1 cellular context compared by ENCODE assay signal in the genomic region with DNA sequence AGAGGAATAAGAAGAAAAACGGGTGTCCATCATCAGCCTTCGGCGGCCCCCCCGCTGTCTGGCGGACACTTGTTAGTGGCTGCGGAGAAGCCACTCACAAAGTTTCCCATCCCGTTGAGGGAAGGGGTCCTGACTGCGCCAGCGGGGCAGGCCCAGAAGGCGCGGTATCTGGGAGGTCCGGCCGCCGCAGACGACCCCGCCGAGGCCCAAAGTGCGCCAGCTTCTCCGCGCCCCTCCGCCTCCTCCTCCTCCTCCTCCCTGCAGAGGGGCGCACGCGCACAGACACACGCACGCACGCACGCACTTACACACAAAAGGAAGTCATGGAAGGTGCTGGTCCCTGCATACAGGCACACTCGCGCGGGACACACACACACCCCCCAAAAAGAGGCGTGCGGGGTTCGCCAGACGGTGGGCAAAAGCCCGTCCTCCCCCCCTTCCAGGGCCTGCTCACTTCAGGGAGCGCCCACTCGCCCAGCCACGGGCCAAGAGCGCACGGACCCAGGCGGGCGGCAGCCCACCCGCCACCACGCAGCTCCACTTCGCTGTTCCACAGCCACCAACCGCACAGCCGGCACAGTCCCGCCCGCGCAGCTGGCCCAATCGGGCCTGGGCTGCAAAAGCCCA.
TF ChIP-seq lines count a peak whose summit lies in the region.

No MANE protein-coding gene starts in this region.

TF ChIP-seq in HepG2, 621 proteins besides CTCF, POLR2A, EP300 and RAD21 (continued from another document and continues in another):
- TF ChIP-seq ZNF335 (CRISPR knock-in tag; IDR thresholded peaks at IDR 0.05) (no peak), ZFX (CRISPR knock-in tag; IDR thresholded peaks at IDR 0.05; ENCODE audit: low read depth) (peak; percentile 89), TCF7L2 (IDR thresholded peaks at IDR 0.05; ENCODE audit: low read depth, low read length) (no peak), ZNF317 (CRISPR knock-in tag; IDR thresholded peaks at IDR 0.05) (0 out of 2 replicates have a peak, but pooled peaks have one; percentile 18), ZKSCAN8 (CRISPR knock-in tag; IDR thresholded peaks at IDR 0.05; ENCODE audit: borderline replicate concordance) (no peak), SIX4 (CRISPR knock-in tag; IDR thresholded peaks at IDR 0.05) (no peak), GATAD1 (CRISPR knock-in tag; IDR thresholded peaks at IDR 0.05) (peak; percentile 66; the same call in 1 of the 2 replicates), ZNF749 (CRISPR knock-in tag; IDR thresholded peaks at IDR 0.05; ENCODE audit: borderline replicate concordance) (no peak), HES4 (CRISPR knock-in tag; IDR thresholded peaks at IDR 0.05; ENCODE audit: borderline replicate concordance) (peak; percentile 83), KAT8 (CRISPR knock-in tag; IDR thresholded peaks at IDR 0.05) (0 out of 2 replicates have a peak, but pooled peaks have one; percentile 22), SNAPC2 (CRISPR knock-in tag; IDR thresholded peaks at IDR 0.05) (0 out of 2 replicates have a peak, but pooled peaks have one; percentile 24), CEBPG (CRISPR knock-in tag; IDR thresholded peaks at IDR 0.05) (no peak), XBP1 (CRISPR knock-in tag; IDR thresholded peaks at IDR 0.05) (no peak), BRCA1 (CRISPR knock-in tag; IDR thresholded peaks at IDR 0.05) (no peak), ZNF652 (CRISPR knock-in tag; IDR thresholded peaks at IDR 0.05; ENCODE audit: borderline replicate concordance, low read depth) (no peak), HDAC1 (CRISPR knock-in tag; IDR thresholded peaks at IDR 0.05) (peak; percentile 71), GZF1 (CRISPR knock-in tag; IDR thresholded peaks at IDR 0.05) (0 out of 2 replicates have a peak, but pooled peaks have one; percentile 39), RXRA (CRISPR knock-in tag; IDR thresholded peaks at IDR 0.05) (peak; percentile 54; the same call in 1 of the 2 replicates), NKX3-1 (CRISPR knock-in tag; IDR thresholded peaks at IDR 0.05) (no peak), NPAS2 (CRISPR knock-in tag; IDR thresholded peaks at IDR 0.05; ENCODE audit: borderline replicate concordance) (no peak), ZNF777 (CRISPR knock-in tag; IDR thresholded peaks at IDR 0.05) (peak; percentile 48; the same call in 1 of the 2 replicates), KLF11 (CRISPR knock-in tag; IDR thresholded peaks at IDR 0.05) (no peak)
- TF ChIP-seq, protein P1, sequence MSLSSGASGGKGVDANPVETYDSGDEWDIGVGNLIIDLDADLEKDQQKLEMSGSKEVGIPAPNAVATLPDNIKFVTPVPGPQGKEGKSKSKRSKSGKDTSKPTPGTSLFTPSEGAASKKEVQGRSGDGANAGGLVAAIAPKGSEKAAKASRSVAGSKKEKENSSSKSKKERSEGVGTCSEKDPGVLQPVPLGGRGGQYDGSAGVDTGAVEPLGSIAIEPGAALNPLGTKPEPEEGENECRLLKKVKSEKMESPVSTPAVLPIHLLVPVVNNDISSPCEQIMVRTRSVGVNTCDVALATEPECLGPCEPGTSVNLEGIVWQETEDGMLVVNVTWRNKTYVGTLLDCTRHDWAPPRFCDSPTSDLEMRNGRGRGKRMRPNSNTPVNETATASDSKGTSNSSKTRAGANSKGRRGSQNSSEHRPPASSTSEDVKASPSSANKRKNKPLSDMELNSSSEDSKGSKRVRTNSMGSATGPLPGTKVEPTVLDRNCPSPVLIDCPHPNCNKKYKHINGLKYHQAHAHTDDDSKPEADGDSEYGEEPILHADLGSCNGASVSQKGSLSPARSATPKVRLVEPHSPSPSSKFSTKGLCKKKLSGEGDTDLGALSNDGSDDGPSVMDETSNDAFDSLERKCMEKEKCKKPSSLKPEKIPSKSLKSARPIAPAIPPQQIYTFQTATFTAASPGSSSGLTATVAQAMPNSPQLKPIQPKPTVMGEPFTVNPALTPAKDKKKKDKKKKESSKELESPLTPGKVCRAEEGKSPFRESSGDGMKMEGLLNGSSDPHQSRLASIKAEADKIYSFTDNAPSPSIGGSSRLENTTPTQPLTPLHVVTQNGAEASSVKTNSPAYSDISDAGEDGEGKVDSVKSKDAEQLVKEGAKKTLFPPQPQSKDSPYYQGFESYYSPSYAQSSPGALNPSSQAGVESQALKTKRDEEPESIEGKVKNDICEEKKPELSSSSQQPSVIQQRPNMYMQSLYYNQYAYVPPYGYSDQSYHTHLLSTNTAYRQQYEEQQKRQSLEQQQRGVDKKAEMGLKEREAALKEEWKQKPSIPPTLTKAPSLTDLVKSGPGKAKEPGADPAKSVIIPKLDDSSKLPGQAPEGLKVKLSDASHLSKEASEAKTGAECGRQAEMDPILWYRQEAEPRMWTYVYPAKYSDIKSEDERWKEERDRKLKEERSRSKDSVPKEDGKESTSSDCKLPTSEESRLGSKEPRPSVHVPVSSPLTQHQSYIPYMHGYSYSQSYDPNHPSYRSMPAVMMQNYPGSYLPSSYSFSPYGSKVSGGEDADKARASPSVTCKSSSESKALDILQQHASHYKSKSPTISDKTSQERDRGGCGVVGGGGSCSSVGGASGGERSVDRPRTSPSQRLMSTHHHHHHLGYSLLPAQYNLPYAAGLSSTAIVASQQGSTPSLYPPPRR (CRISPR knock-in tag; IDR thresholded peaks at IDR 0.05; ENCODE audit: borderline replicate concordance) = peak; percentile 33; the same call in 1 of the 2 replicates
- TF ChIP-seq, protein P2, sequence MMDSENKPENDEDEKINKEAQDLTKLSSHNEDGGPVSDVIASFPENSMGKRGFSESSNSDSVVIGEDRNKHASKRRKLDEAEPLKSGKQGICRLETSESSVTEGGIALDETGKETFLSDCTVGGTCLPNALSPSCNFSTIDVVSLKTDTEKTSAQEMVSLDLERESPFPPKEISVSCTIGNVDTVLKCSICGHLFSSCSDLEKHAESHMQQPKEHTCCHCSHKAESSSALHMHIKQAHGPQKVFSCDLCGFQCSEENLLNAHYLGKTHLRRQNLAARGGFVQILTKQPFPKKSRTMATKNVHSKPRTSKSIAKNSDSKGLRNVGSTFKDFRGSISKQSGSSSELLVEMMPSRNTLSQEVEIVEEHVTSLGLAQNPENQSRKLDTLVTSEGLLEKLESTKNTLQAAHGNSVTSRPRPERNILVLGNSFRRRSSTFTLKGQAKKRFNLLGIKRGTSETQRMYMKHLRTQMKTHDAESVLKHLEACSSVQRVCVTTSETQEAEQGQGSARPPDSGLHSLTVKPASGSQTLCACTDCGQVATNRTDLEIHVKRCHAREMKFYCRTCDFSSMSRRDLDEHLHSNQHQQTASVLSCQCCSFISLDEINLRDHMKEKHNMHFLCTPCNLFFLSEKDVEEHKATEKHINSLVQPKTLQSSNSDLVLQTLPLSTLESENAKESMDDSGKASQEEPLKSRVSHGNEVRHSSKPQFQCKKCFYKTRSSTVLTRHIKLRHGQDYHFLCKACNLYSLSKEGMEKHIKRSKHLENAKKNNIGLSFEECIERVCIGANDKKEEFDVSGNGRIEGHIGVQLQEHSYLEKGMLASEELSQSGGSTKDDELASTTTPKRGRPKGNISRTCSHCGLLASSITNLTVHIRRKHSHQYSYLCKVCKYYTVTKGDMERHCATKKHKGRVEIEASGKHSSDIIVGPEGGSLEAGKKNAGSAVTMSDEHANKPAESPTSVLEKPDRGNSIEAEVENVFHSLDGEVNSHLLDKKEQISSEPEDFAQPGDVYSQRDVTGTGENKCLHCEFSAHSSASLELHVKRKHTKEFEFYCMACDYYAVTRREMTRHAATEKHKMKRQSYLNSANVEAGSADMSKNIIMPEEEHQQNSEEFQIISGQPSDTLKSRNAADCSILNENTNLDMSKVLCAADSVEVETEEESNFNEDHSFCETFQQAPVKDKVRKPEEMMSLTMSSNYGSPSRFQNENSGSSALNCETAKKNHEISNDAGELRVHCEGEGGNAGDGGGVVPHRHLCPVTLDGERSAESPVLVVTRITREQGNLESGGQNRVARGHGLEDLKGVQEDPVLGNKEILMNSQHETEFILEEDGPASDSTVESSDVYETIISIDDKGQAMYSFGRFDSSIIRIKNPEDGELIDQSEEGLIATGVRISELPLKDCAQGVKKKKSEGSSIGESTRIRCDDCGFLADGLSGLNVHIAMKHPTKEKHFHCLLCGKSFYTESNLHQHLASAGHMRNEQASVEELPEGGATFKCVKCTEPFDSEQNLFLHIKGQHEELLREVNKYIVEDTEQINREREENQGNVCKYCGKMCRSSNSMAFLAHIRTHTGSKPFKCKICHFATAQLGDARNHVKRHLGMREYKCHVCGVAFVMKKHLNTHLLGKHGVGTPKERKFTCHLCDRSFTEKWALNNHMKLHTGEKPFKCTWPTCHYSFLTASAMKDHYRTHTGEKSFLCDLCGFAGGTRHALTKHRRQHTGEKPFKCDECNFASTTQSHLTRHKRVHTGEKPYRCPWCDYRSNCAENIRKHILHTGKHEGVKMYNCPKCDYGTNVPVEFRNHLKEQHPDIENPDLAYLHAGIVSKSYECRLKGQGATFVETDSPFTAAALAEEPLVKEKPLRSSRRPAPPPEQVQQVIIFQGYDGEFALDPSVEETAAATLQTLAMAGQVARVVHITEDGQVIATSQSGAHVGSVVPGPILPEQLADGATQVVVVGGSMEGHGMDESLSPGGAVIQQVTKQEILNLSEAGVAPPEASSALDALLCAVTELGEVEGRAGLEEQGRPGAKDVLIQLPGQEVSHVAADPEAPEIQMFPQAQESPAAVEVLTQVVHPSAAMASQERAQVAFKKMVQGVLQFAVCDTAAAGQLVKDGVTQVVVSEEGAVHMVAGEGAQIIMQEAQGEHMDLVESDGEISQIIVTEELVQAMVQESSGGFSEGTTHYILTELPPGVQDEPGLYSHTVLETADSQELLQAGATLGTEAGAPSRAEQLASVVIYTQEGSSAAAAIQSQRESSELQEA (CRISPR knock-in tag; IDR thresholded peaks at IDR 0.05; ENCODE audit: not compliant biosample characterization) = peak; percentile 71
- TF ChIP-seq, protein P3, sequence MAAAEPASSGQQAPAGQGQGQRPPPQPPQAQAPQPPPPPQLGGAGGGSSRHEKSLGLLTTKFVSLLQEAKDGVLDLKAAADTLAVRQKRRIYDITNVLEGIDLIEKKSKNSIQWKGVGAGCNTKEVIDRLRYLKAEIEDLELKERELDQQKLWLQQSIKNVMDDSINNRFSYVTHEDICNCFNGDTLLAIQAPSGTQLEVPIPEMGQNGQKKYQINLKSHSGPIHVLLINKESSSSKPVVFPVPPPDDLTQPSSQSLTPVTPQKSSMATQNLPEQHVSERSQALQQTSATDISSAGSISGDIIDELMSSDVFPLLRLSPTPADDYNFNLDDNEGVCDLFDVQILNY (CRISPR knock-in tag; conservative IDR thresholded peaks at IDR 0.05) = peak; percentile 38; the same call in 1 of the 2 replicates
- TF ChIP-seq, protein P4, sequence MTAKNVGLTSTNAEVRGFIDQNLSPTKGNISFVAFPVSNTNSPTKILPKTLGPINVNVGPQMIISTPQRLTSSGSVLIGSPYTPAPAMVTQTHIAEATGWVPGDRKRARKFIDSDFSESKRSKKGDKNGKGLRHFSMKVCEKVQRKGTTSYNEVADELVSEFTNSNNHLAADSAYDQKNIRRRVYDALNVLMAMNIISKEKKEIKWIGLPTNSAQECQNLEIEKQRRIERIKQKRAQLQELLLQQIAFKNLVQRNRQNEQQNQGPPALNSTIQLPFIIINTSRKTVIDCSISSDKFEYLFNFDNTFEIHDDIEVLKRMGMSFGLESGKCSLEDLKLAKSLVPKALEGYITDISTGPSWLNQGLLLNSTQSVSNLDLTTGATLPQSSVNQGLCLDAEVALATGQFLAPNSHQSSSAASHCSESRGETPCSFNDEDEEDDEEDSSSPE (CRISPR knock-in tag; IDR thresholded peaks at IDR 0.05) = peak; percentile 36; the same call in 1 of the 2 replicates
- TF ChIP-seq, protein P5, sequence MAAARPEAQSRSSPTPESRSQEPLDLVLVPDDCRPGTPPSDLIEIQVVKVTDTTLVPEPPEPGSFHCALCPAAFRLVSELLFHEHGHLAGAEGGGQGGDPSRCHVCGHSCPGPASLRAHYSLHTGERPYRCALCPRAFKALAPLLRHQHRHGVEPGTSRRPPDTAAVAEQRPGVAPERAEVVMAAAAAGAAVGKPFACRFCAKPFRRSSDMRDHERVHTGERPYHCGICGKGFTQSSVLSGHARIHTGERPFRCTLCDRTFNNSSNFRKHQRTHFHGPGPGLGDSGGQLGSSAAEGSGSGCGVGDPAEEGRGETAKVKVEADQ (CRISPR knock-in tag; IDR thresholded peaks at IDR 0.05; ENCODE audit: borderline replicate concordance) = peak; percentile 26; the same call in 1 of the 2 replicates
- TF ChIP-seq, protein P6, sequence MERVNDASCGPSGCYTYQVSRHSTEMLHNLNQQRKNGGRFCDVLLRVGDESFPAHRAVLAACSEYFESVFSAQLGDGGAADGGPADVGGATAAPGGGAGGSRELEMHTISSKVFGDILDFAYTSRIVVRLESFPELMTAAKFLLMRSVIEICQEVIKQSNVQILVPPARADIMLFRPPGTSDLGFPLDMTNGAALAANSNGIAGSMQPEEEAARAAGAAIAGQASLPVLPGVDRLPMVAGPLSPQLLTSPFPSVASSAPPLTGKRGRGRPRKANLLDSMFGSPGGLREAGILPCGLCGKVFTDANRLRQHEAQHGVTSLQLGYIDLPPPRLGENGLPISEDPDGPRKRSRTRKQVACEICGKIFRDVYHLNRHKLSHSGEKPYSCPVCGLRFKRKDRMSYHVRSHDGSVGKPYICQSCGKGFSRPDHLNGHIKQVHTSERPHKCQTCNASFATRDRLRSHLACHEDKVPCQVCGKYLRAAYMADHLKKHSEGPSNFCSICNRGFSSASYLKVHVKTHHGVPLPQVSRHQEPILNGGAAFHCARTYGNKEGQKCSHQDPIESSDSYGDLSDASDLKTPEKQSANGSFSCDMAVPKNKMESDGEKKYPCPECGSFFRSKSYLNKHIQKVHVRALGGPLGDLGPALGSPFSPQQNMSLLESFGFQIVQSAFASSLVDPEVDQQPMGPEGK (CRISPR knock-in tag; IDR thresholded peaks at IDR 0.05) = 0 out of 2 replicates have a peak, but pooled peaks have one; percentile 47
- TF ChIP-seq, protein P7, sequence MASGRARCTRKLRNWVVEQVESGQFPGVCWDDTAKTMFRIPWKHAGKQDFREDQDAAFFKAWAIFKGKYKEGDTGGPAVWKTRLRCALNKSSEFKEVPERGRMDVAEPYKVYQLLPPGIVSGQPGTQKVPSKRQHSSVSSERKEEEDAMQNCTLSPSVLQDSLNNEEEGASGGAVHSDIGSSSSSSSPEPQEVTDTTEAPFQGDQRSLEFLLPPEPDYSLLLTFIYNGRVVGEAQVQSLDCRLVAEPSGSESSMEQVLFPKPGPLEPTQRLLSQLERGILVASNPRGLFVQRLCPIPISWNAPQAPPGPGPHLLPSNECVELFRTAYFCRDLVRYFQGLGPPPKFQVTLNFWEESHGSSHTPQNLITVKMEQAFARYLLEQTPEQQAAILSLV (CRISPR knock-in tag; IDR thresholded peaks at IDR 0.05; ENCODE audit: borderline replicate concordance) = peak; percentile 68; the same call in 1 of the 2 replicates
